Comparison of ENCODE assay signal across 20 cellular contexts in the genomic region with DNA sequence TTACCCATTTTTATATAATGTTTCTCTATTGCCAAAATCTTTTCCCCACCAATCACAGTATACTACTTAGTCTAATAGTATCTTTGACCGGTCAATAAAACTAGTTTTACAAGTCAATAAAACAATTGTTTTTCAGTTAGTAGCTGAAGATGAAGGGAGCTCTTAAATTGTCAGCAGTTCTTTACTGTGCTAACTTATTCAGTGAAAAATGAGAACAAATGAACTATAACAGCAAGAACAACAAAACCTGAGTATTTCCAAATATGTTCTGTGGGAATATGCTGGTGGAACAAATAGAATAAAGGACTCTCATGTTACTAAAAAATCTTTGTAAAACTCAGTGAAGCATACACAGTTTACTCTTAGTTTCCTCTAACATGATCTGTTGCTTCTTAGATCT.
DNase-seq lines count a peak whose midpoint lies in the region; ATAC-seq, FAIRE-seq and TF ChIP-seq lines count a peak whose summit lies in the region.
"Had no signal": no experiment of that assay in that cellular context is flagged by ENCODE, and none has a peak within 500 bp of the region (broad histone marks: within the 10 kb centered on the region; RNA-seq: fewer than 3 reads in every experiment).

No MANE protein-coding gene starts in this region.

- no peaks in the 10 kb centered on the region for H3K9me1 ChIP-seq in endothelial cell of umbilical vein (replicated peaks; ENCODE audit: control insufficient read depth, extremely low read depth, insufficient read depth, low read length)

- H3K36me3 ChIP-seq in HEK293 (ENCODE audit: control insufficient read depth in 2 of 2, insufficient read depth in 1 of 2, low read length in 2 of 2) = no peaks in the 10 kb centered on the region
- no peaks in the 10 kb centered on the region for H3K36me3 ChIP-seq in endothelial cell of umbilical vein (ENCODE audit: control insufficient read depth in 2 of 2, extremely low read depth in 1 of 2, insufficient read depth in 2 of 2, low read length in 2 of 2)
- H3K36me3 ChIP-seq: BLaER1, HAP-1 had no signal

- no peak for TF ChIP-seq POLR2A in endothelial cell of umbilical vein (IDR thresholded peaks at IDR 0.05; ENCODE audit: low read depth, low read length)

- BruUV-seq in endothelial cell of umbilical vein (replicated peaks; lab: Mats Ljungman, UMichigan) = no TSS peak
- no TSS peak for BruUV-seq in MCF 10A (replicated peaks; lab: Mats Ljungman, UMichigan)

- H3K4me2 ChIP-seq in endothelial cell of umbilical vein (ENCODE audit: insufficient read depth, low read length) = no peak overlapping the region
- H3K4me2 ChIP-seq: BLaER1 had no signal

- H3K79me2 ChIP-seq in endothelial cell of umbilical vein (ENCODE audit: control insufficient read depth, insufficient read depth, low read length) = no peaks in the 10 kb centered on the region

- no peak overlapping the region for H3K27ac ChIP-seq in HEK293 (ENCODE audit: extremely low read depth, low read depth, low read length)
- no peak overlapping the region for H3K27ac ChIP-seq in endothelial cell of umbilical vein (ENCODE audit: insufficient read depth, low read depth, low read length)
- H3K27ac ChIP-seq: 22Rv1, BLaER1, C4-2B had no signal

- peaks cover 4% of the 10 kb centered on the region for H3K9me3 Mint-ChIP-seq in neural crest cell
- H3K9me3 Mint-ChIP-seq in MCF 10A (ENCODE audit: unreplicated experiment) = no peaks in the 10 kb centered on the region
- H3K9me3 Mint-ChIP-seq: CD8-positive, alpha-beta T cell had no signal

- DNase-seq in endothelial cell of umbilical vein (ENCODE audit: low read depth, low spot score) (no peak), neural crest cell (ENCODE audit: low read depth, low spot score) (no peak), NCI-H2081 (lab: John Stamatoyannopoulos, UW) (no peak), MCF 10A (ENCODE audit: unreplicated experiment) (no peak)
- DNase-seq: Caco-2; CD4-positive, CD25-positive, alpha-beta regulatory T cell; CD8-positive, alpha-beta T cell; DMS153; DND-41; GOT3 had no signal

- intact Hi-C loops in endothelial cell of umbilical vein (cut with micrococcal nuclease) = no loop called here
- intact Hi-C loops in MCF 10A (cut with micrococcal nuclease) = no loop called here

- H4K20me1 ChIP-seq in endothelial cell of umbilical vein (replicated peaks; ENCODE audit: control insufficient read depth, extremely low read depth, insufficient read depth, low read length) = no peaks in the 10 kb centered on the region
- H4K20me1 ChIP-seq: BLaER1 had no signal

- H3K4me1 Mint-ChIP-seq in neural crest cell = peaks cover 52% of the 10 kb centered on the region
- no peaks in the 10 kb centered on the region for H3K4me1 Mint-ChIP-seq in MCF 10A (ENCODE audit: insufficient read depth, unreplicated experiment)
- H3K4me1 Mint-ChIP-seq: B cell; CD4-positive, CD25-positive, alpha-beta regulatory T cell had no signal

- ATAC-seq in HG03565 (IDR thresholded peaks at IDR 0.05; ENCODE audit: unreplicated experiment) = no peak
- ATAC-seq: CD8-positive, alpha-beta T cell had no signal

- peak; percentile 38 for FAIRE-seq in endothelial cell of umbilical vein (lab: Jason Lieb, UNC)
- FAIRE-seq: A204.1, G401.6, GM12892 had no signal

- H3K4me3 Mint-ChIP-seq in neural crest cell = no peak overlapping the region
- H3K4me3 Mint-ChIP-seq in MCF 10A (ENCODE audit: unreplicated experiment) = no peak overlapping the region
- H3K4me3 Mint-ChIP-seq: B cell; CD4-positive, CD25-positive, alpha-beta regulatory T cell; CD8-positive, alpha-beta T cell had no signal

- no peaks in the 10 kb centered on the region for H3K27me3 ChIP-seq in endothelial cell of umbilical vein (ENCODE audit: control insufficient read depth in 2 of 2, insufficient read depth in 2 of 2, low read length in 2 of 2)
- H3K27me3 ChIP-seq: BLaER1 had no signal

- POLR2A ChIA-PET in HEK293 (lab: Yijun Ruan, JAX) (no interaction called here), endothelial cell of umbilical vein (lab: Charles Lee) (no interaction called here), MCF 10A (lab: Yijun Ruan, JAX) (no interaction called here)

- H3K4me3 ChIP-seq in HEK293 (ENCODE audit: low read depth, low read length) = no peak overlapping the region
- H3K4me3 ChIP-seq in endothelial cell of umbilical vein (replicated peaks in 1 of 3; ENCODE audit: insufficient read depth in 1 of 3, low read depth in 1 of 3, low read length in 3 of 3) = no peak overlapping the region
- H3K4me3 ChIP-seq: BLaER1, HAP-1 had no signal

- CTCF ChIA-PET in HEK293 (lab: Yijun Ruan, JAX) (interaction anchor here (1.4 kb wide), 1 partner anchor 11 kb away, joined by 5 read pairs; no protein-coding TSS in a partner anchor), endothelial cell of umbilical vein (lab: Charles Lee) (interaction anchor here (0.7 to 1.5 kb wide), 3 partner anchors 11 to 777 kb away, joined by 3 to 4 read pairs (median 4); a partner anchor contains a TSS), MCF 10A (lab: Yijun Ruan, JAX) (no interaction called here)

- no peaks in the 10 kb centered on the region for H3K9me3 ChIP-seq in HEK293 (ENCODE audit: control insufficient read depth, insufficient read depth, low read depth, low read length)
- no peaks in the 10 kb centered on the region for H3K9me3 ChIP-seq in endothelial cell of umbilical vein (replicated peaks; ENCODE audit: control insufficient read depth, insufficient read depth, low read length)
- H3K9me3 ChIP-seq: BLaER1, Caco-2, HAP-1 had no signal

- no peak overlapping the region for H3K9ac ChIP-seq in endothelial cell of umbilical vein (replicated peaks; ENCODE audit: extremely low read depth, insufficient read depth, low read length)
- H3K9ac ChIP-seq: BLaER1 had no signal

- TF ChIP-seq CTCF in HEK293 (tag by site-specific recombination; IDR thresholded peaks at IDR 0.05) (no peak), endothelial cell of umbilical vein (IDR thresholded peaks at IDR 0.05; ENCODE audit: extremely low read depth in 1 of 2, insufficient read depth in 1 of 2, low read depth in 1 of 2, low read length in 2 of 2) (no peak), neural crest cell (conservative IDR thresholded peaks at IDR 0.05) (no peak), MCF 10A (IDR thresholded peaks at IDR 0.05; ENCODE audit: unreplicated experiment) (no peak)

- no peak overlapping the region for H2AFZ ChIP-seq in endothelial cell of umbilical vein (ENCODE audit: low read depth, low read length)

- H3K36me3 Mint-ChIP-seq in neural crest cell (ENCODE audit: low read depth) (peaks cover 8% of the 10 kb centered on the region), MCF 10A (ENCODE audit: insufficient read depth, unreplicated experiment) (no peaks in the 10 kb centered on the region)
- H3K36me3 Mint-ChIP-seq: CD4-positive, CD25-positive, alpha-beta regulatory T cell; CD8-positive, alpha-beta T cell had no signal

- H3K27ac Mint-ChIP-seq in neural crest cell (ENCODE audit: unreplicated experiment) = peak overlapping the region; percentile 7
- H3K27ac Mint-ChIP-seq in MCF 10A (ENCODE audit: low read depth, unreplicated experiment) = no peak overlapping the region
- H3K27ac Mint-ChIP-seq: B cell; CD4-positive, CD25-positive, alpha-beta regulatory T cell; CD8-positive, alpha-beta T cell had no signal

- H3K27me3 Mint-ChIP-seq in neural crest cell (ENCODE audit: low read depth) = no peaks in the 10 kb centered on the region
- H3K27me3 Mint-ChIP-seq in MCF 10A (ENCODE audit: insufficient read depth, unreplicated experiment) = peaks cover 79% of the 10 kb centered on the region
- H3K27me3 Mint-ChIP-seq: B cell; CD4-positive, CD25-positive, alpha-beta regulatory T cell had no signal

- H3K4me1 ChIP-seq in HEK293 (ENCODE audit: control insufficient read depth, insufficient read depth, low read length) (peaks cover 19% of the 10 kb centered on the region), endothelial cell of umbilical vein (ENCODE audit: control insufficient read depth, extremely low read depth, insufficient read depth, low read length) (no peaks in the 10 kb centered on the region)
- H3K4me1 ChIP-seq: BLaER1 had no signal

- dilution Hi-C loops in endothelial cell of umbilical vein (cut with MboI; ENCODE audit: extremely low pct_ligation_motif_present, low sequenced_read_pairs) = no loop called here

TF ChIP-seq in HEK293, 187 proteins besides CTCF, POLR2A, EP300 and RAD21 (continues in another document):
- TF ChIP-seq GLI2 (tag by site-specific recombination; IDR thresholded peaks at IDR 0.05; ENCODE audit: borderline replicate concordance, low read depth) (peak; percentile 76), SCRT2 (tag by site-specific recombination; IDR thresholded peaks at IDR 0.05) (peak; percentile 70)
- TF ChIP-seq, protein P1, sequence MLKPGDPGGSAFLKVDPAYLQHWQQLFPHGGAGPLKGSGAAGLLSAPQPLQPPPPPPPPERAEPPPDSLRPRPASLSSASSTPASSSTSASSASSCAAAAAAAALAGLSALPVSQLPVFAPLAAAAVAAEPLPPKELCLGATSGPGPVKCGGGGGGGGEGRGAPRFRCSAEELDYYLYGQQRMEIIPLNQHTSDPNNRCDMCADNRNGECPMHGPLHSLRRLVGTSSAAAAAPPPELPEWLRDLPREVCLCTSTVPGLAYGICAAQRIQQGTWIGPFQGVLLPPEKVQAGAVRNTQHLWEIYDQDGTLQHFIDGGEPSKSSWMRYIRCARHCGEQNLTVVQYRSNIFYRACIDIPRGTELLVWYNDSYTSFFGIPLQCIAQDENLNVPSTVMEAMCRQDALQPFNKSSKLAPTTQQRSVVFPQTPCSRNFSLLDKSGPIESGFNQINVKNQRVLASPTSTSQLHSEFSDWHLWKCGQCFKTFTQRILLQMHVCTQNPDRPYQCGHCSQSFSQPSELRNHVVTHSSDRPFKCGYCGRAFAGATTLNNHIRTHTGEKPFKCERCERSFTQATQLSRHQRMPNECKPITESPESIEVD (tag by site-specific recombination; IDR thresholded peaks at IDR 0.05) = peak; percentile 81

TF ChIP-seq in endothelial cell of umbilical vein, 7 proteins besides CTCF, POLR2A, EP300 and RAD21:
- no peak for TF ChIP-seq FOS (IDR thresholded peaks at IDR 0.05; ENCODE audit: borderline replicate concordance, insufficient read depth, low read length)
- TF ChIP-seq POLR2AphosphoS5 (IDR thresholded peaks at IDR 0.05; ENCODE audit: insufficient read depth, low read depth, low read length) = no peak
- TF ChIP-seq MYC (IDR thresholded peaks at IDR 0.05; ENCODE audit: low read depth, low read length) = no peak
TF ChIP-seq in endothelial cell of umbilical vein: peak in this region for 0.
